ENCODE assay signal across 1 cellular context in the genomic region with DNA sequence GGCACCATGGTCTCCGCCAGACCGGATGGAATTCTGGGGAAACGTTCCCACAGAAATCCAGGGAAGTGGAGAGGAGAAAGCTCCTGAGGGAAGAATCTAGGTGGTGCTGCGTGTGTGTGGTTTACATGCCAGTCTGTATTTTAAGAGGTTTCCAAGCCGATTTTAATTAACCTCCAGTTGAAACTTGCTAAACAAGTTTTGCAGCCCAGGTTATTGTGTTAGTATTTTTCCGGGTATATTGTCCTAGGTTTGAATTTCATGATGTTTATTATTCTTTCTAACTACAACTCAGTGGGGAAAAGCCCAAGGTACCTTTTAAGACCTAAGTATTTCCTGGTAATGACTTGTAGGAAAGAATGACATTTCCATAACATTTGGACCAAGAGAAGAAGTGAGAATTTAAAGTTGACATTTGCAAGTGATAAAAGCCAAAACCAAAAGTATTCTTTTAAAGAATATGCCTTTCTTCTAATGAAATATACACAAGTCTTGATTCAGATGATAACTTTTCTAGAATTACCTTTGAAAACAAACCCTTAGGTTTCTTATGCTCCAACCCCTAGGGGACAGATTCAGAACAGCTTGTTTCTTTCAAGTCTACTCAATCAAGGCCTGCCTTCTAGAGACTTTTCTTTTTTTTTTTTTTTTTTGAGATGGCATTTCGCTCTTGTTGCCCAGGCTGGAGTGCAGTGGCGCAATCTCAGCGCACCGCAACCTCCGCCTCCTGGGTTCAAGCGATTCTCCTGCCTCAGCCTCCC.
TF ChIP-seq lines count a peak whose summit lies in the region.

No MANE protein-coding gene starts in this region.

TF ChIP-seq in HEK293, 187 proteins besides CTCF, POLR2A, EP300 and RAD21 (continued from another document and continues in another):
- 0 out of 2 replicates have a peak, but pooled peaks have one; percentile 28 for TF ChIP-seq HIC1 (tag by site-specific recombination; IDR thresholded peaks at IDR 0.05)
- peak; percentile 87 for TF ChIP-seq FEZF1 (tag by site-specific recombination; IDR thresholded peaks at IDR 0.05)
- no peak for TF ChIP-seq ZNF24 (tag by site-specific recombination; IDR thresholded peaks at IDR 0.05)
- no peak for TF ChIP-seq ZBTB1 (tag by site-specific recombination; IDR thresholded peaks at IDR 0.05)
- peak; percentile 55; the same call in 1 of the 2 replicates for TF ChIP-seq ZNF449 (tag by site-specific recombination; IDR thresholded peaks at IDR 0.05)
- TF ChIP-seq BCL11B (tag by site-specific recombination; IDR thresholded peaks at IDR 0.05; ENCODE audit: low read depth) = no peak; the same call in 1 of the 2 replicates
- TF ChIP-seq ZFHX2 (tag by site-specific recombination; conservative IDR thresholded peaks at IDR 0.05) = no peak
- peak; percentile 53; the same call in 1 of the 2 replicates for TF ChIP-seq ZNF629 (tag by site-specific recombination; IDR thresholded peaks at IDR 0.05)
- TF ChIP-seq ZNF580 (tag by site-specific recombination; IDR thresholded peaks at IDR 0.05) = peak; percentile 74; the same call in 1 of the 2 replicates
- TF ChIP-seq OVOL3 (tag by site-specific recombination; IDR thresholded peaks at IDR 0.05) = peak; percentile 64
- no peak for TF ChIP-seq KLF16 (tag by site-specific recombination; IDR thresholded peaks at IDR 0.05)
- TF ChIP-seq ZNF280D (tag by site-specific recombination; IDR thresholded peaks at IDR 0.05) = no peak
- 0 out of 2 replicates have a peak, but pooled peaks have one; percentile 31 for TF ChIP-seq ZNF366 (tag by site-specific recombination; conservative IDR thresholded peaks at IDR 0.05)
- no peak for TF ChIP-seq ZNF132 (tag by site-specific recombination; IDR thresholded peaks at IDR 0.05; ENCODE audit: borderline replicate concordance)
- TF ChIP-seq, protein P1, sequence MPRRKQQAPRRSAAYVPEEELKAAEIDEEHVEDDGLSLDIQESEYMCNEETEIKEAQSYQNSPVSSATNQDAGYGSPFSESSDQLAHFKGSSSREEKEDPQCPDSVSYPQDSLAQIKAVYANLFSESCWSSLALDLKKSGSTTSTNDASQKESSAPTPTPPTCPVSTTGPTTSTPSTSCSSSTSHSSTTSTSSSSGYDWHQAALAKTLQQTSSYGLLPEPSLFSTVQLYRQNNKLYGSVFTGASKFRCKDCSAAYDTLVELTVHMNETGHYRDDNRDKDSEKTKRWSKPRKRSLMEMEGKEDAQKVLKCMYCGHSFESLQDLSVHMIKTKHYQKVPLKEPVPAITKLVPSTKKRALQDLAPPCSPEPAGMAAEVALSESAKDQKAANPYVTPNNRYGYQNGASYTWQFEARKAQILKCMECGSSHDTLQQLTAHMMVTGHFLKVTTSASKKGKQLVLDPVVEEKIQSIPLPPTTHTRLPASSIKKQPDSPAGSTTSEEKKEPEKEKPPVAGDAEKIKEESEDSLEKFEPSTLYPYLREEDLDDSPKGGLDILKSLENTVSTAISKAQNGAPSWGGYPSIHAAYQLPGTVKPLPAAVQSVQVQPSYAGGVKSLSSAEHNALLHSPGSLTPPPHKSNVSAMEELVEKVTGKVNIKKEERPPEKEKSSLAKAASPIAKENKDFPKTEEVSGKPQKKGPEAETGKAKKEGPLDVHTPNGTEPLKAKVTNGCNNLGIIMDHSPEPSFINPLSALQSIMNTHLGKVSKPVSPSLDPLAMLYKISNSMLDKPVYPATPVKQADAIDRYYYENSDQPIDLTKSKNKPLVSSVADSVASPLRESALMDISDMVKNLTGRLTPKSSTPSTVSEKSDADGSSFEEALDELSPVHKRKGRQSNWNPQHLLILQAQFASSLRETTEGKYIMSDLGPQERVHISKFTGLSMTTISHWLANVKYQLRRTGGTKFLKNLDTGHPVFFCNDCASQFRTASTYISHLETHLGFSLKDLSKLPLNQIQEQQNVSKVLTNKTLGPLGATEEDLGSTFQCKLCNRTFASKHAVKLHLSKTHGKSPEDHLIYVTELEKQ (tag by site-specific recombination; IDR thresholded peaks at IDR 0.05; ENCODE audit: borderline replicate concordance) = peak; percentile 70; the same call in 1 of the 2 replicates
- peak; percentile 93 for TF ChIP-seq ZNF843 (tag by site-specific recombination; IDR thresholded peaks at IDR 0.05)
- peak; percentile 99 for TF ChIP-seq PRDM6 (tag by site-specific recombination; IDR thresholded peaks at IDR 0.05)
- 0 out of 2 replicates have a peak, but pooled peaks have one; percentile 22 for TF ChIP-seq ZNF600 (tag by site-specific recombination; IDR thresholded peaks at IDR 0.05)
- 0 out of 2 replicates have a peak, but pooled peaks have one; percentile 52 for TF ChIP-seq ZNF2 (tag by site-specific recombination; IDR thresholded peaks at IDR 0.05)
- TF ChIP-seq ZNF146 (tag by site-specific recombination; IDR thresholded peaks at IDR 0.05) = peak; percentile 40; the same call in 1 of the 2 replicates
- TF ChIP-seq GFI1B (tag by site-specific recombination; IDR thresholded peaks at IDR 0.05) = peak; percentile 73; the same call in 1 of the 2 replicates
- TF ChIP-seq ZNF654 (tag by site-specific recombination; IDR thresholded peaks at IDR 0.05; ENCODE audit: low read depth) = no peak
- no peak for TF ChIP-seq ZNF341 (tag by site-specific recombination; IDR thresholded peaks at IDR 0.05; ENCODE audit: low read depth)
- no peak for TF ChIP-seq ZNF768 (tag by site-specific recombination; IDR thresholded peaks at IDR 0.05)
- TF ChIP-seq ZNF114 (tag by site-specific recombination; IDR thresholded peaks at IDR 0.05) = no peak
- TF ChIP-seq ZXDB (tag by site-specific recombination; IDR thresholded peaks at IDR 0.05) = peak; percentile 76
- TF ChIP-seq, protein P2, sequence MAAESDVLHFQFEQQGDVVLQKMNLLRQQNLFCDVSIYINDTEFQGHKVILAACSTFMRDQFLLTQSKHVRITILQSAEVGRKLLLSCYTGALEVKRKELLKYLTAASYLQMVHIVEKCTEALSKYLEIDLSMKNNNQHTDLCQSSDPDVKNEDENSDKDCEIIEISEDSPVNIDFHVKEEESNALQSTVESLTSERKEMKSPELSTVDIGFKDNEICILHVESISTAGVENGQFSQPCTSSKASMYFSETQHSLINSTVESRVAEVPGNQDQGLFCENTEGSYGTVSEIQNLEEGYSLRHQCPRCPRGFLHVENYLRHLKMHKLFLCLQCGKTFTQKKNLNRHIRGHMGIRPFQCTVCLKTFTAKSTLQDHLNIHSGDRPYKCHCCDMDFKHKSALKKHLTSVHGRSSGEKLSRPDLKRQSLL (tag by site-specific recombination; IDR thresholded peaks at IDR 0.05) = no peak
- TF ChIP-seq ZNF202 (tag by site-specific recombination; IDR thresholded peaks at IDR 0.05; ENCODE audit: borderline replicate concordance) = no peak
- 0 out of 2 replicates have a peak, but pooled peaks have one; percentile 28 for TF ChIP-seq ZBTB8A (tag by site-specific recombination; IDR thresholded peaks at IDR 0.05)
- TF ChIP-seq MEIS1 (CRISPR knock-in tag; IDR thresholded peaks at IDR 0.05; ENCODE audit: borderline replicate concordance) = no peak
- no peak for TF ChIP-seq ZNF248 (tag by site-specific recombination; IDR thresholded peaks at IDR 0.05)
- TF ChIP-seq, protein P3, sequence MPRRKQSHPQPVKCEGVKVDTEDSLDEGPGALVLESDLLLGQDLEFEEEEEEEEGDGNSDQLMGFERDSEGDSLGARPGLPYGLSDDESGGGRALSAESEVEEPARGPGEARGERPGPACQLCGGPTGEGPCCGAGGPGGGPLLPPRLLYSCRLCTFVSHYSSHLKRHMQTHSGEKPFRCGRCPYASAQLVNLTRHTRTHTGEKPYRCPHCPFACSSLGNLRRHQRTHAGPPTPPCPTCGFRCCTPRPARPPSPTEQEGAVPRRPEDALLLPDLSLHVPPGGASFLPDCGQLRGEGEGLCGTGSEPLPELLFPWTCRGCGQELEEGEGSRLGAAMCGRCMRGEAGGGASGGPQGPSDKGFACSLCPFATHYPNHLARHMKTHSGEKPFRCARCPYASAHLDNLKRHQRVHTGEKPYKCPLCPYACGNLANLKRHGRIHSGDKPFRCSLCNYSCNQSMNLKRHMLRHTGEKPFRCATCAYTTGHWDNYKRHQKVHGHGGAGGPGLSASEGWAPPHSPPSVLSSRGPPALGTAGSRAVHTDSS (tag by site-specific recombination; IDR thresholded peaks at IDR 0.05) = no peak
- no peak for TF ChIP-seq ZNF658 (tag by site-specific recombination; IDR thresholded peaks at IDR 0.05)
- peak; percentile 41; the same call in 1 of the 2 replicates for TF ChIP-seq ZSCAN30 (tag by site-specific recombination; IDR thresholded peaks at IDR 0.05)
- 0 out of 2 replicates have a peak, but pooled peaks have one; percentile 36 for TF ChIP-seq BCL6B (tag by site-specific recombination; IDR thresholded peaks at IDR 0.05)
- TF ChIP-seq, protein P4, sequence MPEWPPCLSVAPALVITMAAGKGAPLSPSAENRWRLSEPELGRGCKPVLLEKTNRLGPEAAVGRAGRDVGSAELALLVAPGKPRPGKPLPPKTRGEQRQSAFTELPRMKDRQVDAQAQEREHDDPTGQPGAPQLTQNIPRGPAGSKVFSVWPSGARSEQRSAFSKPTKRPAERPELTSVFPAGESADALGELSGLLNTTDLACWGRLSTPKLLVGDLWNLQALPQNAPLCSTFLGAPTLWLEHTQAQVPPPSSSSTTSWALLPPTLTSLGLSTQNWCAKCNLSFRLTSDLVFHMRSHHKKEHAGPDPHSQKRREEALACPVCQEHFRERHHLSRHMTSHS (tag by site-specific recombination; IDR thresholded peaks at IDR 0.05) = 0 out of 2 replicates have a peak, but pooled peaks have one; percentile 5
- no peak for TF ChIP-seq ZNF791 (tag by site-specific recombination; IDR thresholded peaks at IDR 0.05)
